In the genomic region with DNA sequence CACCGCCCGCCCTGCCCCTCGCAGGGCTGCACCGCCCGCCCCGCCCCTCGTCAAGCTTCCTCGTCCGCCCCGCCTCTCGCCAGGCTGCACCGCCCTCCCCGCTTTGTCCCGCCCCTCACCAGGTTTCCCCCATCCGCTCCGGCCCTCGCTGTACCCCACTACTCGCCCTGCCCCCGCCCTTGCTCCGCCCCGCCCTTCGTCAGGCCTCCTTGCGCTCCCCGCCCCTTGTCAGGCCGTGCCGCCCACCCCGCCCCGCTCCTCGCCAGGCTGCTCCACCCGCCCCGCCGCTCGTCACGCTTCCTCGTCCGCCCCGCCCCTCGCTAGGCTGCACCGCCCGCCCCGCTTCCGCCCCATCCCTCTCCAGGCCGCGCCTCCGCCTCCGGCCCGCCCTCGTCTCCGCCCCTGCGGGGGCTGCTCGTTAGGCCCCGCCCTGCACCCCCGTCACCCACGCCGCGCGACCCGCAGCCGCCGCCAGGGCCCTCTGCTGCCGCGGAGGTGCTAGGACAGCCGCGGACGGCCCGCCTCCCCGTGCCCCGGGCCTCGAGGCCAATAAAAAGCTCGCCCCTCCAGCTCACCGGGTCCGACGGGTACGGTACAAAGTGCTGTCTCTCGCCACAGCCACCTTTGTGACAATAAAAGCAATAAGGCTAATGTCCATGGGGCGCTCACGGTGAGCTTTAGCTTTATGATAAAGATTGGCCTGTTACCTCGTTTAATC, we compare ENCODE assay signal across 1 cellular context.
TF ChIP-seq lines count a peak whose summit lies in the region.

No MANE protein-coding gene starts in this region.

TF ChIP-seq in neural cell, 6 proteins besides CTCF, POLR2A, EP300 and RAD21:
- TF ChIP-seq, protein P1, sequence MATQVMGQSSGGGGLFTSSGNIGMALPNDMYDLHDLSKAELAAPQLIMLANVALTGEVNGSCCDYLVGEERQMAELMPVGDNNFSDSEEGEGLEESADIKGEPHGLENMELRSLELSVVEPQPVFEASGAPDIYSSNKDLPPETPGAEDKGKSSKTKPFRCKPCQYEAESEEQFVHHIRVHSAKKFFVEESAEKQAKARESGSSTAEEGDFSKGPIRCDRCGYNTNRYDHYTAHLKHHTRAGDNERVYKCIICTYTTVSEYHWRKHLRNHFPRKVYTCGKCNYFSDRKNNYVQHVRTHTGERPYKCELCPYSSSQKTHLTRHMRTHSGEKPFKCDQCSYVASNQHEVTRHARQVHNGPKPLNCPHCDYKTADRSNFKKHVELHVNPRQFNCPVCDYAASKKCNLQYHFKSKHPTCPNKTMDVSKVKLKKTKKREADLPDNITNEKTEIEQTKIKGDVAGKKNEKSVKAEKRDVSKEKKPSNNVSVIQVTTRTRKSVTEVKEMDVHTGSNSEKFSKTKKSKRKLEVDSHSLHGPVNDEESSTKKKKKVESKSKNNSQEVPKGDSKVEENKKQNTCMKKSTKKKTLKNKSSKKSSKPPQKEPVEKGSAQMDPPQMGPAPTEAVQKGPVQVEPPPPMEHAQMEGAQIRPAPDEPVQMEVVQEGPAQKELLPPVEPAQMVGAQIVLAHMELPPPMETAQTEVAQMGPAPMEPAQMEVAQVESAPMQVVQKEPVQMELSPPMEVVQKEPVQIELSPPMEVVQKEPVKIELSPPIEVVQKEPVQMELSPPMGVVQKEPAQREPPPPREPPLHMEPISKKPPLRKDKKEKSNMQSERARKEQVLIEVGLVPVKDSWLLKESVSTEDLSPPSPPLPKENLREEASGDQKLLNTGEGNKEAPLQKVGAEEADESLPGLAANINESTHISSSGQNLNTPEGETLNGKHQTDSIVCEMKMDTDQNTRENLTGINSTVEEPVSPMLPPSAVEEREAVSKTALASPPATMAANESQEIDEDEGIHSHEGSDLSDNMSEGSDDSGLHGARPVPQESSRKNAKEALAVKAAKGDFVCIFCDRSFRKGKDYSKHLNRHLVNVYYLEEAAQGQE (IDR thresholded peaks at IDR 0.05; ENCODE audit: borderline replicate concordance), result no peak
- TF ChIP-seq SMC3 (conservative IDR thresholded peaks at IDR 0.05; ENCODE audit: poor library complexity) (peak; percentile 86), TAF1 (IDR thresholded peaks at IDR 0.05; ENCODE audit: low read depth) (no peak), POLR2AphosphoS5 (IDR thresholded peaks at IDR 0.05) (no peak), MXI1 (conservative IDR thresholded peaks at IDR 0.05; ENCODE audit: poor library complexity, severe bottlenecking) (peak; percentile 57), EZH2 (IDR thresholded peaks at IDR 0.05; ENCODE audit: borderline replicate concordance, insufficient read depth, low read length, poor library complexity, severe bottlenecking) (no peak)
